In genomic region chr17:19519418-19520291, GRCh38 we compare ENCODE assay signal across 2 cellular contexts. TPM values are rescaled to one million over a fixed set of nuclear protein-coding genes. Genes with fewer than 3 reads are reported as not detected.
"Had no signal": no experiment of that assay in that cellular context is flagged by ENCODE, and none has a peak within 500 bp of the region (broad histone marks: within the 10 kb centered on the region; RNA-seq: fewer than 3 reads in every experiment).

No MANE protein-coding gene starts in this region.

RNA-seq across cellular contexts. Expression of gene SLC47A1, which starts 14.0 kb away (rescaled TPM):
- total RNA-seq: T-helper 17 cell had no signal
- polyA plus RNA-seq: neural cell had no signal
